In the genomic region with DNA sequence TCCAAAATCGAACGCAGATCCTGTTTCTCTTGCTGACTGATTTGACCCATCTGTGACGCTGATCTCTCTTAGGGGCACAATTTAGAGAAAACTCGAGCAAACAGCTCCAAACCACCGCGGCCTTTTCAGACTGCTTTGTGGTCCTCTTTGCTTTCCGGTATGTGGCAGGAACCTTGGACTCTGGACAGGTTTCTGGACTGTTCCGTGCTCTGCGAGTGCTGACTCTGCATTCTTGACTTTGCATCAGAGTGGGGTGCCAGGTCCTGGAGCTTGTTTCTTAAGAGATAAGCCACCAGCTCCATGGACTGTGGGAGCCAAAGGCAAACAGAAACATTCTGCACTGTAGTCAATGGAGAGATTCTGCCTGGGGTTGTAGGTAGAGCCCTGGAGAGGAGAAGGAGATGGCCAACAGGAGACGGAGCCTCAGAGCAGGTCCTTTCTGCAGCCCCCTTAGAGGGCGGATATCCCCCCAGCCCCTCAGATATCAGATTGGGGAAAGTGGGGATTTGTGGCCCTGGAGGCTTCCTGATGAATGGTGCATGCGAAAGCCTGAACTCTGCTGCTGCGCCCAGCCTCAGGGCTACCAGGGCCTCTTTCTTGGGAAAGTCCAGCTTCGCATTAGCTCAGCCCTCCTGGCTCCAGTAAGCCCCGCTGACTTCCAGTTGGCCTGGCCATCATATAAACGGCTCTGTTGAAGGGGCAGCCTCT, we compare ENCODE assay signal across 1 cellular context.
TF ChIP-seq lines count a peak whose summit lies in the region.

No MANE protein-coding gene starts in this region.

TF ChIP-seq in HepG2, 621 proteins besides CTCF, POLR2A, EP300 and RAD21 (continued from another document and continues in another):
- TF ChIP-seq, protein P1, sequence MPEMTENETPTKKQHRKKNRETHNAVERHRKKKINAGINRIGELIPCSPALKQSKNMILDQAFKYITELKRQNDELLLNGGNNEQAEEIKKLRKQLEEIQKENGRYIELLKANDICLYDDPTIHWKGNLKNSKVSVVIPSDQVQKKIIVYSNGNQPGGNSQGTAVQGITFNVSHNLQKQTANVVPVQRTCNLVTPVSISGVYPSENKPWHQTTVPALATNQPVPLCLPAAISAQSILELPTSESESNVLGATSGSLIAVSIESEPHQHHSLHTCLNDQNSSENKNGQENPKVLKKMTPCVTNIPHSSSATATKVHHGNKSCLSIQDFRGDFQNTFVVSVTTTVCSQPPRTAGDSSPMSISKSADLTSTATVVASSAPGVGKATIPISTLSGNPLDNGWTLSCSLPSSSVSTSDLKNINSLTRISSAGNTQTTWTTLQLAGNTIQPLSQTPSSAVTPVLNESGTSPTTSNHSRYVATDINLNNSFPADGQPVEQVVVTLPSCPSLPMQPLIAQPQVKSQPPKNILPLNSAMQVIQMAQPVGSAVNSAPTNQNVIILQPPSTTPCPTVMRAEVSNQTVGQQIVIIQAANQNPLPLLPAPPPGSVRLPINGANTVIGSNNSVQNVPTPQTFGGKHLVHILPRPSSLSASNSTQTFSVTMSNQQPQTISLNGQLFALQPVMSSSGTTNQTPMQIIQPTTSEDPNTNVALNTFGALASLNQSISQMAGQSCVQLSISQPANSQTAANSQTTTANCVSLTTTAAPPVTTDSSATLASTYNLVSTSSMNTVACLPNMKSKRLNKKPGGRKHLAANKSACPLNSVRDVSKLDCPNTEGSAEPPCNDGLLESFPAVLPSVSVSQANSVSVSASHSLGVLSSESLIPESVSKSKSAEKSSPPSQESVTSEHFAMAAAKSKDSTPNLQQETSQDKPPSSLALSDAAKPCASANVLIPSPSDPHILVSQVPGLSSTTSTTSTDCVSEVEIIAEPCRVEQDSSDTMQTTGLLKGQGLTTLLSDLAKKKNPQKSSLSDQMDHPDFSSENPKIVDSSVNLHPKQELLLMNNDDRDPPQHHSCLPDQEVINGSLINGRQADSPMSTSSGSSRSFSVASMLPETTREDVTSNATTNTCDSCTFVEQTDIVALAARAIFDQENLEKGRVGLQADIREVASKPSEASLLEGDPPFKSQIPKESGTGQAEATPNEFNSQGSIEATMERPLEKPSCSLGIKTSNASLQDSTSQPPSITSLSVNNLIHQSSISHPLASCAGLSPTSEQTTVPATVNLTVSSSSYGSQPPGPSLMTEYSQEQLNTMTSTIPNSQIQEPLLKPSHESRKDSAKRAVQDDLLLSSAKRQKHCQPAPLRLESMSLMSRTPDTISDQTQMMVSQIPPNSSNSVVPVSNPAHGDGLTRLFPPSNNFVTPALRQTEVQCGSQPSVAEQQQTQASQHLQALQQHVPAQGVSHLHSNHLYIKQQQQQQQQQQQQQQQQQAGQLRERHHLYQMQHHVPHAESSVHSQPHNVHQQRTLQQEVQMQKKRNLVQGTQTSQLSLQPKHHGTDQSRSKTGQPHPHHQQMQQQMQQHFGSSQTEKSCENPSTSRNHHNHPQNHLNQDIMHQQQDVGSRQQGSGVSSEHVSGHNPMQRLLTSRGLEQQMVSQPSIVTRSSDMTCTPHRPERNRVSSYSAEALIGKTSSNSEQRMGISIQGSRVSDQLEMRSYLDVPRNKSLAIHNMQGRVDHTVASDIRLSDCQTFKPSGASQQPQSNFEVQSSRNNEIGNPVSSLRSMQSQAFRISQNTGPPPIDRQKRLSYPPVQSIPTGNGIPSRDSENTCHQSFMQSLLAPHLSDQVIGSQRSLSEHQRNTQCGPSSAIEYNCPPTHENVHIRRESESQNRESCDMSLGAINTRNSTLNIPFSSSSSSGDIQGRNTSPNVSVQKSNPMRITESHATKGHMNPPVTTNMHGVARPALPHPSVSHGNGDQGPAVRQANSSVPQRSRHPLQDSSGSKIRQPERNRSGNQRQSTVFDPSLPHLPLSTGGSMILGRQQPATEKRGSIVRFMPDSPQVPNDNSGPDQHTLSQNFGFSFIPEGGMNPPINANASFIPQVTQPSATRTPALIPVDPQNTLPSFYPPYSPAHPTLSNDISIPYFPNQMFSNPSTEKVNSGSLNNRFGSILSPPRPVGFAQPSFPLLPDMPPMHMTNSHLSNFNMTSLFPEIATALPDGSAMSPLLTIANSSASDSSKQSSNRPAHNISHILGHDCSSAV (CRISPR knock-in tag; IDR thresholded peaks at IDR 0.05; ENCODE audit: borderline replicate concordance): no peak
- TF ChIP-seq, protein P2, sequence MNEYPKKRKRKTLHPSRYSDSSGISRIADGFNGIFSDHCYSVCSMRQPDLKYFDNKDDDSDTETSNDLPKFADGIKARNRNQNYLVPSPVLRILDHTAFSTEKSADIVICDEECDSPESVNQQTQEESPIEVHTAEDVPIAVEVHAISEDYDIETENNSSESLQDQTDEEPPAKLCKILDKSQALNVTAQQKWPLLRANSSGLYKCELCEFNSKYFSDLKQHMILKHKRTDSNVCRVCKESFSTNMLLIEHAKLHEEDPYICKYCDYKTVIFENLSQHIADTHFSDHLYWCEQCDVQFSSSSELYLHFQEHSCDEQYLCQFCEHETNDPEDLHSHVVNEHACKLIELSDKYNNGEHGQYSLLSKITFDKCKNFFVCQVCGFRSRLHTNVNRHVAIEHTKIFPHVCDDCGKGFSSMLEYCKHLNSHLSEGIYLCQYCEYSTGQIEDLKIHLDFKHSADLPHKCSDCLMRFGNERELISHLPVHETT (CRISPR knock-in tag; conservative IDR thresholded peaks at IDR 0.05): peak; percentile 89
- TF ChIP-seq IRF2 (CRISPR knock-in tag; IDR thresholded peaks at IDR 0.05) (peak; percentile 88), ZMAT3 (CRISPR knock-in tag; conservative IDR thresholded peaks at IDR 0.05) (no peak), SAP130 (CRISPR knock-in tag; IDR thresholded peaks at IDR 0.05; ENCODE audit: low read depth) (peak; percentile 73), ZNF510 (CRISPR knock-in tag; IDR thresholded peaks at IDR 0.05; ENCODE audit: low read depth) (peak; percentile 54; the same call in 1 of the 2 replicates), TBL1XR1 (IDR thresholded peaks at IDR 0.05; ENCODE audit: borderline replicate concordance, low read length, partially characterized antibody) (peak; percentile 9), ZNF609 (CRISPR knock-in tag; IDR thresholded peaks at IDR 0.05; ENCODE audit: borderline replicate concordance) (0 out of 2 replicates have a peak, but pooled peaks have one; percentile 61), ZSCAN29 (CRISPR knock-in tag; conservative IDR thresholded peaks at IDR 0.05) (0 out of 2 replicates have a peak, but pooled peaks have one; percentile 54), ZNF614 (CRISPR knock-in tag; IDR thresholded peaks at IDR 0.05; ENCODE audit: borderline replicate concordance) (peak; percentile 82), ZNF572 (CRISPR knock-in tag; IDR thresholded peaks at IDR 0.05) (0 out of 2 replicates have a peak, but pooled peaks have one; percentile 10), GABPB1 (CRISPR knock-in tag; IDR thresholded peaks at IDR 0.05) (peak; percentile 31; the same call in 1 of the 2 replicates), TEAD3 (CRISPR knock-in tag; optimal IDR thresholded peaks at IDR 0.05; ENCODE audit: borderline replicate concordance) (peak; percentile 95), NFIB (CRISPR knock-in tag; IDR thresholded peaks at IDR 0.05; ENCODE audit: borderline replicate concordance) (no peak), SP4 (CRISPR knock-in tag; IDR thresholded peaks at IDR 0.05) (0 out of 2 replicates have a peak, but pooled peaks have one; percentile 31), GATAD2A (CRISPR knock-in tag; IDR thresholded peaks at IDR 0.05) (peak; percentile 96), ZMYM2 (CRISPR knock-in tag; IDR thresholded peaks at IDR 0.05) (peak; percentile 90), TARDBP (CRISPR knock-in tag; IDR thresholded peaks at IDR 0.05) (peak; percentile 31; the same call in 1 of the 2 replicates), ZNF605 (CRISPR knock-in tag; IDR thresholded peaks at IDR 0.05) (peak; percentile 94), FOXA3 (CRISPR knock-in tag; IDR thresholded peaks at IDR 0.05) (peak; percentile 72), NFE2L2 (IDR thresholded peaks at IDR 0.05; ENCODE audit: low read length) (0 out of 2 replicates have a peak, but pooled peaks have one; percentile 9), RFX5 (IDR thresholded peaks at IDR 0.05; ENCODE audit: low read depth, low read length) (peak; percentile 64; the same call in 1 of the 2 replicates), ZNF839 (CRISPR knock-in tag; IDR thresholded peaks at IDR 0.05; ENCODE audit: borderline replicate concordance) (no peak), DPF2 (CRISPR knock-in tag; IDR thresholded peaks at IDR 0.05; ENCODE audit: borderline replicate concordance, low read depth) (0 out of 2 replicates have a peak, but pooled peaks have one; percentile 50), ZNF772 (CRISPR knock-in tag; IDR thresholded peaks at IDR 0.05) (0 out of 2 replicates have a peak, but pooled peaks have one; percentile 57), ZBTB8A (CRISPR knock-in tag; IDR thresholded peaks at IDR 0.05; ENCODE audit: borderline replicate concordance, low read depth) (0 out of 2 replicates have a peak, but pooled peaks have one; percentile 29), STAG1 (CRISPR knock-in tag; IDR thresholded peaks at IDR 0.05) (0 out of 2 replicates have a peak, but pooled peaks have one; percentile 8), ZNF574 (CRISPR knock-in tag; IDR thresholded peaks at IDR 0.05) (peak; percentile 53; the same call in 1 of the 2 replicates), MED13 (CRISPR knock-in tag; IDR thresholded peaks at IDR 0.05) (no peak)
- TF ChIP-seq, protein P3, sequence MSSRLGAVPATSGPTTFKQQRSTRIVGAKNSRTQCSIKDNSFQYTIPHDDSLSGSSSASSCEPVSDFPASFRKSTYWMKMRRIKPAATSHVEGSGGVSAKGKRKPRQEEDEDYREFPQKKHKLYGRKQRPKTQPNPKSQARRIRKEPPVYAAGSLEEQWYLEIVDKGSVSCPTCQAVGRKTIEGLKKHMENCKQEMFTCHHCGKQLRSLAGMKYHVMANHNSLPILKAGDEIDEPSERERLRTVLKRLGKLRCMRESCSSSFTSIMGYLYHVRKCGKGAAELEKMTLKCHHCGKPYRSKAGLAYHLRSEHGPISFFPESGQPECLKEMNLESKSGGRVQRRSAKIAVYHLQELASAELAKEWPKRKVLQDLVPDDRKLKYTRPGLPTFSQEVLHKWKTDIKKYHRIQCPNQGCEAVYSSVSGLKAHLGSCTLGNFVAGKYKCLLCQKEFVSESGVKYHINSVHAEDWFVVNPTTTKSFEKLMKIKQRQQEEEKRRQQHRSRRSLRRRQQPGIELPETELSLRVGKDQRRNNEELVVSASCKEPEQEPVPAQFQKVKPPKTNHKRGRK (CRISPR knock-in tag; IDR thresholded peaks at IDR 0.05): no peak
- TF ChIP-seq, protein P4, sequence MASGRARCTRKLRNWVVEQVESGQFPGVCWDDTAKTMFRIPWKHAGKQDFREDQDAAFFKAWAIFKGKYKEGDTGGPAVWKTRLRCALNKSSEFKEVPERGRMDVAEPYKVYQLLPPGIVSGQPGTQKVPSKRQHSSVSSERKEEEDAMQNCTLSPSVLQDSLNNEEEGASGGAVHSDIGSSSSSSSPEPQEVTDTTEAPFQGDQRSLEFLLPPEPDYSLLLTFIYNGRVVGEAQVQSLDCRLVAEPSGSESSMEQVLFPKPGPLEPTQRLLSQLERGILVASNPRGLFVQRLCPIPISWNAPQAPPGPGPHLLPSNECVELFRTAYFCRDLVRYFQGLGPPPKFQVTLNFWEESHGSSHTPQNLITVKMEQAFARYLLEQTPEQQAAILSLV (CRISPR knock-in tag; IDR thresholded peaks at IDR 0.05; ENCODE audit: borderline replicate concordance): peak; percentile 53; the same call in 1 of the 2 replicates
- TF ChIP-seq, protein P5, sequence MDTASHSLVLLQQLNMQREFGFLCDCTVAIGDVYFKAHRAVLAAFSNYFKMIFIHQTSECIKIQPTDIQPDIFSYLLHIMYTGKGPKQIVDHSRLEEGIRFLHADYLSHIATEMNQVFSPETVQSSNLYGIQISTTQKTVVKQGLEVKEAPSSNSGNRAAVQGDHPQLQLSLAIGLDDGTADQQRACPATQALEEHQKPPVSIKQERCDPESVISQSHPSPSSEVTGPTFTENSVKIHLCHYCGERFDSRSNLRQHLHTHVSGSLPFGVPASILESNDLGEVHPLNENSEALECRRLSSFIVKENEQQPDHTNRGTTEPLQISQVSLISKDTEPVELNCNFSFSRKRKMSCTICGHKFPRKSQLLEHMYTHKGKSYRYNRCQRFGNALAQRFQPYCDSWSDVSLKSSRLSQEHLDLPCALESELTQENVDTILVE (CRISPR knock-in tag; IDR thresholded peaks at IDR 0.05): peak; percentile 94
